8 cellular contexts compared by ENCODE assay signal in genomic region chr15:83571820-83572707, GRCh38.
DNase-seq lines count a peak whose midpoint lies in the region; ATAC-seq and TF ChIP-seq lines count a peak whose summit lies in the region.

No MANE protein-coding gene starts in this region.

- H2BK15ac ChIP-seq in mesenchymal stem cell (ENCODE audit: low read depth, poor library complexity, severe bottlenecking) = no peak overlapping the region

- no peak overlapping the region for H3K27ac Mint-ChIP-seq in Calu3 (ENCODE audit: unreplicated experiment)

- no peak overlapping the region for H3K18ac ChIP-seq in mesenchymal stem cell (ENCODE audit: low read depth in 1 of 2, low read length in 2 of 2)

- no peaks in the 10 kb centered on the region for H3K9me3 ChIP-seq in mammary epithelial cell (replicated peaks; ENCODE audit: insufficient read depth, low read length)
- no peaks in the 10 kb centered on the region for H3K9me3 ChIP-seq in mesenchymal stem cell (ENCODE audit: control insufficient read depth, low read length)

- no peak overlapping the region for H3K4ac ChIP-seq in mesenchymal stem cell (ENCODE audit: low read depth in 1 of 2, low read length in 2 of 2)

- intact Hi-C loops in Calu3 (cut with micrococcal nuclease; ENCODE audit: unreplicated experiment) (no loop called here), mammary epithelial cell (cut with micrococcal nuclease) (loop anchor here (2.0 to 5.0 kb wide), 2 partner anchors 80 to 175 kb away; partner anchors contain the start of gene ADAMTSL3)

- no peaks in the 10 kb centered on the region for H3K36me3 ChIP-seq in mammary epithelial cell (ENCODE audit: insufficient read depth, low read length)
- H3K36me3 ChIP-seq in mesenchymal stem cell (ENCODE audit: control insufficient read depth in 1 of 2, insufficient read depth in 2 of 2, low read depth in 1 of 2, low read length in 2 of 2) = no peaks in the 10 kb centered on the region

- H3K79me2 ChIP-seq in mammary epithelial cell (ENCODE audit: insufficient read depth, low read length) = no peaks in the 10 kb centered on the region

- H3K4me1 Mint-ChIP-seq in Calu3 (ENCODE audit: low read depth, unreplicated experiment) = no peaks in the 10 kb centered on the region

- H3K4me1 ChIP-seq in mammary epithelial cell (ENCODE audit: insufficient read depth, low read length) (no peaks in the 10 kb centered on the region), mesenchymal stem cell (ENCODE audit: control insufficient read depth, insufficient read depth, low read depth, low read length) (peaks cover 1% of the 10 kb centered on the region)

- H3K23ac ChIP-seq in mesenchymal stem cell (ENCODE audit: low read length in 2 of 2) = no peak overlapping the region

- no peak overlapping the region for H3K4me3 ChIP-seq in mammary epithelial cell (replicated peaks in 1 of 3; ENCODE audit: insufficient read depth in 1 of 3, low read depth in 2 of 3, low read length in 3 of 3)
- no peak overlapping the region for H3K4me3 ChIP-seq in mesenchymal stem cell (ENCODE audit: insufficient read depth in 1 of 2, low read depth in 1 of 2, low read length in 2 of 2)

- no peak overlapping the region for H2BK5ac ChIP-seq in mesenchymal stem cell (ENCODE audit: low read depth, low read length, poor library complexity, severe bottlenecking)

- no peak overlapping the region for H3K4me3 Mint-ChIP-seq in Calu3 (ENCODE audit: low read depth, unreplicated experiment)

- CTCF ChIA-PET in Calu3 (lab: Charles Lee) = interaction anchor here (0.8 to 1.5 kb wide), 4 partner anchors 134 to 324 kb away, joined by 3 to 7 read pairs (median 3); no protein-coding TSS in a partner anchor
- CTCF ChIA-PET in mammary epithelial cell (lab: Charles Lee; ENCODE audit: low non-redundant PET) = no interaction called here

- H4K91ac ChIP-seq in mesenchymal stem cell (ENCODE audit: low read length) = no peak overlapping the region

- peaks cover 18% of the 10 kb centered on the region for H3K27me3 Mint-ChIP-seq in Calu3 (ENCODE audit: unreplicated experiment)

- TF ChIP-seq CTCF in Calu3 (IDR thresholded peaks at IDR 0.05; ENCODE audit: unreplicated experiment) (peak; percentile 34), LNCAP (IDR thresholded peaks at IDR 0.05) (peak; percentile 73), mammary epithelial cell (conservative IDR thresholded peaks at IDR 0.05 in 1 of 2, IDR thresholded peaks at IDR 0.05 in 1 of 2; ENCODE audit: extremely low read depth in 1 of 2, insufficient read depth in 1 of 2, low read depth in 1 of 2, low read length in 2 of 2) (peak; percentile 62 to 70)

- H4K20me1 ChIP-seq in mammary epithelial cell (ENCODE audit: insufficient read depth, low read length) = no peaks in the 10 kb centered on the region

- H3K27me3 ChIP-seq in mammary epithelial cell (ENCODE audit: insufficient read depth, low read length) (no peaks in the 10 kb centered on the region), mesenchymal stem cell (ENCODE audit: control insufficient read depth in 1 of 2, insufficient read depth in 1 of 2, low read length in 2 of 2) (peaks cover 11 to 19% of the 10 kb centered on the region in 2 experiments)

- BruUV-seq in Calu3 (replicated peaks; lab: Mats Ljungman, UMichigan) (no TSS peak), mammary epithelial cell (replicated peaks; lab: Mats Ljungman, UMichigan) (no TSS peak)

- no peak overlapping the region for H4K8ac ChIP-seq in mesenchymal stem cell (ENCODE audit: low read length)

- no peaks in the 10 kb centered on the region for H3K79me1 ChIP-seq in mesenchymal stem cell (replicated peaks; ENCODE audit: low read length, poor library complexity, severe bottlenecking)

- H2AK5ac ChIP-seq in mesenchymal stem cell (ENCODE audit: low read length, severe bottlenecking) = no peak overlapping the region

- 45% methylated on average over 9 of the region's 10 CpGs for WGBS in mammary epithelial cell (ENCODE audit: low coverage, missing lambda C conversion rate)
- WGBS in mesenchymal stem cell = 60% methylated on average over 6 of the region's 10 CpGs

- no peak overlapping the region for H3K27ac ChIP-seq in mammary epithelial cell (ENCODE audit: insufficient read depth, low read depth, low read length)
- no peak overlapping the region for H3K27ac ChIP-seq in mesenchymal stem cell (ENCODE audit: low read length, poor library complexity, severe bottlenecking)

- H3K9me3 Mint-ChIP-seq in Calu3 (ENCODE audit: low read depth, unreplicated experiment) = no peaks in the 10 kb centered on the region

- H3K4me2 ChIP-seq in mammary epithelial cell (ENCODE audit: insufficient read depth, low read depth, low read length) = no peak overlapping the region
- H3K4me2 ChIP-seq in mesenchymal stem cell (ENCODE audit: low read length, poor library complexity, severe bottlenecking) = no peak overlapping the region

- DNase-seq in Calu3 (no peak), mammary epithelial cell (no peak), mesenchymal stem cell (peak; percentile 27), NCI-H128 (lab: John Stamatoyannopoulos, UW; ENCODE audit: unreplicated experiment) (no peak), NCI-H1436 (lab: John Stamatoyannopoulos, UW) (no peak), NCI-H146 (lab: John Stamatoyannopoulos, UW) (no peak)

- H3K36me3 Mint-ChIP-seq in Calu3 (ENCODE audit: insufficient read depth, unreplicated experiment) = no peaks in the 10 kb centered on the region

- in situ Hi-C loops in mammary epithelial cell (cut with MboI; ENCODE audit: low sequenced_read_pairs in 2 of 2) = no loop called here

- no peak overlapping the region for H2BK12ac ChIP-seq in mesenchymal stem cell (ENCODE audit: low read length in 2 of 2)

- no peak overlapping the region for H3K14ac ChIP-seq in mesenchymal stem cell (ENCODE audit: low read length in 2 of 2)

- H2BK120ac ChIP-seq in mesenchymal stem cell (ENCODE audit: low read depth, low read length) = no peak overlapping the region

- no peak for ATAC-seq in HG02610 (IDR thresholded peaks at IDR 0.05; ENCODE audit: unreplicated experiment)

- dilution Hi-C loops in mammary epithelial cell (cut with HindIII; ENCODE audit: low sequenced_read_pairs) = no loop called here

- H2AFZ ChIP-seq in mammary epithelial cell (ENCODE audit: low read depth, low read length) (no peak overlapping the region), mesenchymal stem cell (ENCODE audit: low read depth, low read length) (no peak overlapping the region)

- H3K9ac ChIP-seq in mammary epithelial cell (ENCODE audit: insufficient read depth, low read length) (no peak overlapping the region), mesenchymal stem cell (ENCODE audit: low read length) (no peak overlapping the region)
